12 cellular contexts compared by ENCODE assay signal in genomic region chr12:3315201-3315661, GRCh38.
DNase-seq lines count a peak whose midpoint lies in the region; ATAC-seq, FAIRE-seq and TF ChIP-seq lines count a peak whose summit lies in the region.
"Had no signal": no experiment of that assay in that cellular context is flagged by ENCODE, and none has a peak within 500 bp of the region (broad histone marks: within the 10 kb centered on the region; RNA-seq: fewer than 3 reads in every experiment).

No MANE protein-coding gene starts in this region.

- peaks cover 60% of the 10 kb centered on the region for H3K27me3 Mint-ChIP-seq in T-helper 17 cell
- H3K27me3 Mint-ChIP-seq in effector memory CD8-positive, alpha-beta T cell: peaks cover 29 to 73% of the 10 kb centered on the region in 2 donors

- H3K9me3 Mint-ChIP-seq in effector memory CD8-positive, alpha-beta T cell: no peaks in the 10 kb centered on the region
- H3K9me3 Mint-ChIP-seq: activated naive CD4-positive, alpha-beta T cell treated with anti-CD3 and anti-CD28 coated beads for 36 hours had no signal

- no peak overlapping the region for H3K9ac ChIP-seq in kidney (ENCODE audit: low read length in 2 of 2)

- peak; percentile 76 for DNase-seq in Right ventricle myocardium inferior (ENCODE audit: missing footprints)
- no peak for DNase-seq in cardiac septum (ENCODE audit: low spot score)
- DNase-seq in T-helper 17 cell: no peak
- DNase-seq in kidney: peak; percentile 84
- DNase-seq in activated effector memory CD4-positive, alpha-beta T cell treated with anti-CD3 and anti-CD28 coated beads, Interleukin-2, amount 50 U/mL, for 16 hours: no peak
- DNase-seq in effector memory CD8-positive, alpha-beta T cell: no peak
- DNase-seq in HAP-1 (ENCODE audit: low spot score in 2 of 2): no peak
- DNase-seq: ACHN; activated naive CD4-positive, alpha-beta T cell treated with anti-CD3 and anti-CD28 coated beads for 36 hours; stimulated activated CD4-positive, alpha-beta T cell treated with anti-CD3 and anti-CD28 coated beads, Interleukin-12 subunit alpha, Interleukin-12 subunit beta, amount 100 ng/mL, for 4 hours had no signal

- H3K4me1 Mint-ChIP-seq in T-helper 17 cell: peaks cover 3% of the 10 kb centered on the region
- peaks cover 0 to 1% of the 10 kb centered on the region in 2 donors for H3K4me1 Mint-ChIP-seq in effector memory CD8-positive, alpha-beta T cell (ENCODE audit: low read depth in 2 of 2)

- H3K27me3 ChIP-seq in HAP-1 (ENCODE audit: low read depth): peaks cover 30% of the 10 kb centered on the region

- no peak for FAIRE-seq in kidney (lab: Jason Lieb, UNC)

- ATAC-seq in Right ventricle myocardium inferior (peak; percentile 77), T-helper 17 cell (no peak)
- no peak for ATAC-seq in activated CD4-positive, CD25-positive, alpha-beta regulatory T cell treated with anti-CD3 and anti-CD28 coated beads, Interleukin-2, amount 50 U/mL, for 24 hours
- ATAC-seq in effector memory CD8-positive, alpha-beta T cell (replicated peaks): no peak

- H3K4me3 ChIP-seq in kidney (ENCODE audit: low read length in 2 of 2) (no peak overlapping the region), HAP-1 (no peak overlapping the region)
- H3K4me3 ChIP-seq: thoracic aorta had no signal

- intact Hi-C loops in Right ventricle myocardium inferior (cut with DNase I) (no loop called here), cardiac septum (cut with DNase I) (no loop called here), kidney (cut with DNase I) (no loop called here)

- H3K4me1 ChIP-seq in kidney (ENCODE audit: control insufficient read depth in 1 of 2, insufficient read depth in 1 of 2, low read depth in 1 of 2, low read length in 2 of 2) (peaks cover 0 to 3% of the 10 kb centered on the region in 2 donors), HAP-1 (no peaks in the 10 kb centered on the region)

- H3K36me3 Mint-ChIP-seq in T-helper 17 cell (ENCODE audit: low read depth): no peaks in the 10 kb centered on the region
- peaks cover 6% of the 10 kb centered on the region for H3K36me3 Mint-ChIP-seq in effector memory CD8-positive, alpha-beta T cell (ENCODE audit: insufficient read depth)

- peak overlapping the region; percentile 77 for H3K27ac Mint-ChIP-seq in T-helper 17 cell
- H3K27ac Mint-ChIP-seq in effector memory CD8-positive, alpha-beta T cell: no peak overlapping the region
- H3K27ac Mint-ChIP-seq: activated naive CD4-positive, alpha-beta T cell treated with anti-CD3 and anti-CD28 coated beads for 36 hours had no signal

- H3K9me3 ChIP-seq in T-helper 17 cell (ENCODE audit: control insufficient read depth, low read length, poor library complexity, severe bottlenecking) (no peaks in the 10 kb centered on the region), kidney (ENCODE audit: control insufficient read depth in 1 of 2, low read length in 2 of 2) (no peaks in the 10 kb centered on the region), HAP-1 (no peaks in the 10 kb centered on the region)
- H3K9me3 ChIP-seq: thoracic aorta had no signal

- TF ChIP-seq CTCF in kidney (IDR thresholded peaks at IDR 0.05; ENCODE audit: borderline replicate concordance, extremely low read depth, insufficient read depth): no peak

- H3K4me3 Mint-ChIP-seq in T-helper 17 cell: no peak overlapping the region
- H3K4me3 Mint-ChIP-seq in effector memory CD8-positive, alpha-beta T cell: no peak overlapping the region
- H3K4me3 Mint-ChIP-seq: activated naive CD4-positive, alpha-beta T cell treated with anti-CD3 and anti-CD28 coated beads for 36 hours had no signal

- H3K36me3 ChIP-seq in kidney (ENCODE audit: control insufficient read depth in 1 of 2, insufficient read depth in 2 of 2, low read length in 2 of 2): no peaks in the 10 kb centered on the region
- no peaks in the 10 kb centered on the region for H3K36me3 ChIP-seq in HAP-1 (replicated peaks)
- H3K36me3 ChIP-seq: thoracic aorta had no signal

- no peak overlapping the region for H3K27ac ChIP-seq in kidney (ENCODE audit: low read depth in 2 of 2, low read length in 2 of 2)
- H3K27ac ChIP-seq: thoracic aorta had no signal

- in situ Hi-C loops in HAP-1 (cut with MboI; ENCODE audit: low sequenced_read_pairs): no loop called here

Comparison
In these comparisons a context has a peak if more than half of its experiments do, and no peak if none do; other contexts are left out.
1. DNase-seq: peak in Right ventricle myocardium inferior (single experiment) and kidney (single experiment); none in cardiac septum (single experiment), T-helper 17 cell (0 of 3), activated effector memory CD4-positive, alpha-beta T cell treated with anti-CD3 and anti-CD28 coated beads, Interleukin-2, amount 50 U/mL, for 16 hours (single experiment), effector memory CD8-positive, alpha-beta T cell (0 of 3) and HAP-1 (0 of 2).